1 cellular context compared by ENCODE assay signal in the genomic region with DNA sequence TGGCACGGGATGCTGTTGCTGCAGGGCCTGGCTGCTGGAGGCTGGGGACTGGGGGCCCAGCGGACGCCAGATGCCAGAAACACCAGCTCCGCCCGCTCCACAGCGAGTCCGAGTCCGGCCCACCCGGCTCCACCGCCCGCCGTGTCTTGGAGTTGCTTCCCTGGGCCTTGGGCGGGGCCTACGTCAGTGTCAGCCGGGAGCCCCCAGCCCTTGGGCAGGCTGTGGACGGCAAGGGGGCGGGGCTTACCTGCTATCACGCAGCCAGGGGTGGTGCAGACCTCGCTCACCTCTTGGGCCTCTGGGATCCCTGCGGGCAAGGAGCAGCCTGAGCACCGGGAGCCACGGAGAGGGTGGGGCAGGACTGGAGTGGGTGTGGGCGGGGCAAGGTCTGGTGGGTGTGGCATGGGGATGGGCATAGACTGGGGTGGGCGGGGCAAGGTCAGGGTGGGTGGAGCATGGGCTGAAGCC.
TF ChIP-seq lines count a peak whose summit lies in the region.

No MANE protein-coding gene starts in this region.

TF ChIP-seq in K562, 482 proteins besides CTCF, POLR2A, EP300 and RAD21 (continues in another document):
- TF ChIP-seq, protein P1, sequence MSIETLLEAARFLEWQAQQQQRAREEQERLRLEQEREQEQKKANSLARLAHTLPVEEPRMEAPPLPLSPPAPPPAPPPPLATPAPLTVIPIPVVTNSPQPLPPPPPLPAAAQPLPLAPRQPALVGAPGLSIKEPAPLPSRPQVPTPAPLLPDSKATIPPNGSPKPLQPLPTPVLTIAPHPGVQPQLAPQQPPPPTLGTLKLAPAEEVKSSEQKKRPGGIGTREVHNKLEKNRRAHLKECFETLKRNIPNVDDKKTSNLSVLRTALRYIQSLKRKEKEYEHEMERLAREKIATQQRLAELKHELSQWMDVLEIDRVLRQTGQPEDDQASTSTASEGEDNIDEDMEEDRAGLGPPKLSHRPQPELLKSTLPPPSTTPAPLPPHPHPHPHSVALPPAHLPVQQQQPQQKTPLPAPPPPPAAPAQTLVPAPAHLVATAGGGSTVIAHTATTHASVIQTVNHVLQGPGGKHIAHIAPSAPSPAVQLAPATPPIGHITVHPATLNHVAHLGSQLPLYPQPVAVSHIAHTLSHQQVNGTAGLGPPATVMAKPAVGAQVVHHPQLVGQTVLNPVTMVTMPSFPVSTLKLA (conservative IDR thresholded peaks at IDR 0.05): no peak
- TF ChIP-seq ZNF224 (CRISPR knock-in tag; IDR thresholded peaks at IDR 0.05) (no peak), RB1 (IDR thresholded peaks at IDR 0.05; ENCODE audit: low read depth) (peak; percentile 23; the same call in 1 of the 2 replicates), ARID4B (CRISPR knock-in tag; IDR thresholded peaks at IDR 0.05) (0 out of 2 replicates have a peak, but pooled peaks have one; percentile 12), CTBP1 (IDR thresholded peaks at IDR 0.05; ENCODE audit: borderline replicate concordance) (0 out of 2 replicates have a peak, but pooled peaks have one; percentile 32), POLR2G (IDR thresholded peaks at IDR 0.05; ENCODE audit: low read depth, low read length) (no peak), ZNF584 (CRISPR knock-in tag; IDR thresholded peaks at IDR 0.05; ENCODE audit: low read depth) (no peak), RUNX1 (IDR thresholded peaks at IDR 0.05; ENCODE audit: low read depth) (no peak), FOS (IDR thresholded peaks at IDR 0.05; ENCODE audit: extremely low read depth, insufficient read length) (no peak), FOXK1 (CRISPR knock-in tag; IDR thresholded peaks at IDR 0.05; ENCODE audit: borderline replicate concordance) (no peak), NR1H2 (CRISPR knock-in tag; IDR thresholded peaks at IDR 0.05) (no peak), SETDB1 (IDR thresholded peaks at IDR 0.05; ENCODE audit: low read length) (no peak), CTCFL (IDR thresholded peaks at IDR 0.05; ENCODE audit: borderline replicate concordance, insufficient read depth, low read depth, low read length, poor library complexity, severe bottlenecking) (no peak), PKNOX1 (IDR thresholded peaks at IDR 0.05) (peak; percentile 24; the same call in 1 of the 2 replicates), RBM39 (optimal IDR thresholded peaks at IDR 0.05; ENCODE audit: low read depth, low read length) (no peak), MAZ (CRISPR knock-in tag; conservative IDR thresholded peaks at IDR 0.05 in 1 of 2, IDR thresholded peaks at IDR 0.05 in 1 of 2) (0 out of 4 replicates have a peak, but pooled peaks of 1 of the 2 experiments have one; percentile 10), ZNF165 (CRISPR knock-in tag; IDR thresholded peaks at IDR 0.05; ENCODE audit: borderline replicate concordance) (no peak), CREM (IDR thresholded peaks at IDR 0.05; ENCODE audit: low read depth) (0 out of 2 replicates have a peak, but pooled peaks have one; percentile 8), ZNF512 (tag; IDR thresholded peaks at IDR 0.05) (no peak), TEAD4 (IDR thresholded peaks at IDR 0.05; ENCODE audit: low read length) (no peak), TEAD4 (CRISPR knock-in tag; IDR thresholded peaks at IDR 0.05; ENCODE audit: borderline replicate concordance) (no peak), TOE1 (IDR thresholded peaks at IDR 0.05; ENCODE audit: borderline replicate concordance) (peak; percentile 44; the same call in 1 of the 2 replicates), TOE1 (CRISPR knock-in tag; IDR thresholded peaks at IDR 0.05; ENCODE audit: borderline replicate concordance, low read depth) (no peak), SIRT6 (IDR thresholded peaks at IDR 0.05; ENCODE audit: low read depth, low read length) (no peak), ATF1 (CRISPR knock-in tag; IDR thresholded peaks at IDR 0.05) (no peak), ATF1 (tag; IDR thresholded peaks at IDR 0.05) (peak; percentile 43), VEZF1 (CRISPR knock-in tag; IDR thresholded peaks at IDR 0.05) (peak; percentile 44; the same call in 1 of the 2 replicates), ETS2 (tag; IDR thresholded peaks at IDR 0.05; ENCODE audit: borderline replicate concordance, poor library complexity, severe bottlenecking) (no peak), TFAP4 (CRISPR knock-in tag; IDR thresholded peaks at IDR 0.05; ENCODE audit: borderline replicate concordance) (peak; percentile 55), PCBP2 (IDR thresholded peaks at IDR 0.05; ENCODE audit: low read depth, low read length, poor library complexity, severe bottlenecking) (no peak), SIN3A (IDR thresholded peaks at IDR 0.05; ENCODE audit: borderline replicate concordance in 2 of 2, control insufficient read depth in 1 of 2, low read depth in 2 of 2, low read length in 2 of 2) (no peak)
- TF ChIP-seq, protein P2, sequence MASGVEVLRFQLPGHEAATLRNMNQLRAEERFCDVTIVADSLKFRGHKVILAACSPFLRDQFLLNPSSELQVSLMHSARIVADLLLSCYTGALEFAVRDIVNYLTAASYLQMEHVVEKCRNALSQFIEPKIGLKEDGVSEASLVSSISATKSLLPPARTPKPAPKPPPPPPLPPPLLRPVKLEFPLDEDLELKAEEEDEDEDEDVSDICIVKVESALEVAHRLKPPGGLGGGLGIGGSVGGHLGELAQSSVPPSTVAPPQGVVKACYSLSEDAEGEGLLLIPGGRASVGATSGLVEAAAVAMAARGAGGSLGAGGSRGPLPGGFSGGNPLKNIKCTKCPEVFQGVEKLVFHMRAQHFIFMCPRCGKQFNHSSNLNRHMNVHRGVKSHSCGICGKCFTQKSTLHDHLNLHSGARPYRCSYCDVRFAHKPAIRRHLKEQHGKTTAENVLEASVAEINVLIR (CRISPR knock-in tag; IDR thresholded peaks at IDR 0.05): no peak
- TF ChIP-seq, protein P3, sequence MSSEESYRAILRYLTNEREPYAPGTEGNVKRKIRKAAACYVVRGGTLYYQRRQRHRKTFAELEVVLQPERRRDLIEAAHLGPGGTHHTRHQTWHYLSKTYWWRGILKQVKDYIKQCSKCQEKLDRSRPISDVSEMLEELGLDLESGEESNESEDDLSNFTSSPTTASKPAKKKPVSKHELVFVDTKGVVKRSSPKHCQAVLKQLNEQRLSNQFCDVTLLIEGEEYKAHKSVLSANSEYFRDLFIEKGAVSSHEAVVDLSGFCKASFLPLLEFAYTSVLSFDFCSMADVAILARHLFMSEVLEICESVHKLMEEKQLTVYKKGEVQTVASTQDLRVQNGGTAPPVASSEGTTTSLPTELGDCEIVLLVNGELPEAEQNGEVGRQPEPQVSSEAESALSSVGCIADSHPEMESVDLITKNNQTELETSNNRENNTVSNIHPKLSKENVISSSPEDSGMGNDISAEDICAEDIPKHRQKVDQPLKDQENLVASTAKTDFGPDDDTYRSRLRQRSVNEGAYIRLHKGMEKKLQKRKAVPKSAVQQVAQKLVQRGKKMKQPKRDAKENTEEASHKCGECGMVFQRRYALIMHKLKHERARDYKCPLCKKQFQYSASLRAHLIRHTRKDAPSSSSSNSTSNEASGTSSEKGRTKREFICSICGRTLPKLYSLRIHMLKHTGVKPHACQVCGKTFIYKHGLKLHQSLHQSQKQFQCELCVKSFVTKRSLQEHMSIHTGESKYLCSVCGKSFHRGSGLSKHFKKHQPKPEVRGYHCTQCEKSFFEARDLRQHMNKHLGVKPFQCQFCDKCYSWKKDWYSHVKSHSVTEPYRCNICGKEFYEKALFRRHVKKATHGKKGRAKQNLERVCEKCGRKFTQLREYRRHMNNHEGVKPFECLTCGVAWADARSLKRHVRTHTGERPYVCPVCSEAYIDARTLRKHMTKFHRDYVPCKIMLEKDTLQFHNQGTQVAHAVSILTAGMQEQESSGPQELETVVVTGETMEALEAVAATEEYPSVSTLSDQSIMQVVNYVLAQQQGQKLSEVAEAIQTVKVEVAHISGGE (CRISPR knock-in tag; IDR thresholded peaks at IDR 0.05): no peak
- TF ChIP-seq, protein P4, sequence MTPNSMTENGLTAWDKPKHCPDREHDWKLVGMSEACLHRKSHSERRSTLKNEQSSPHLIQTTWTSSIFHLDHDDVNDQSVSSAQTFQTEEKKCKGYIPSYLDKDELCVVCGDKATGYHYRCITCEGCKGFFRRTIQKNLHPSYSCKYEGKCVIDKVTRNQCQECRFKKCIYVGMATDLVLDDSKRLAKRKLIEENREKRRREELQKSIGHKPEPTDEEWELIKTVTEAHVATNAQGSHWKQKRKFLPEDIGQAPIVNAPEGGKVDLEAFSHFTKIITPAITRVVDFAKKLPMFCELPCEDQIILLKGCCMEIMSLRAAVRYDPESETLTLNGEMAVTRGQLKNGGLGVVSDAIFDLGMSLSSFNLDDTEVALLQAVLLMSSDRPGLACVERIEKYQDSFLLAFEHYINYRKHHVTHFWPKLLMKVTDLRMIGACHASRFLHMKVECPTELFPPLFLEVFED (CRISPR knock-in tag; conservative IDR thresholded peaks at IDR 0.05): no peak
